Comparison of ENCODE assay signal across 1 cellular context in genomic region chr19:5948697-5949564, GRCh38.
TF ChIP-seq lines count a peak whose summit lies in the region.

No MANE protein-coding gene starts in this region.

TF ChIP-seq in GM23338, 12 proteins besides CTCF, POLR2A, EP300 and RAD21:
- TF ChIP-seq ZNF462 (CRISPR knock-in tag; IDR thresholded peaks at IDR 0.05) = no peak
- no peak for TF ChIP-seq ETS1 (IDR thresholded peaks at IDR 0.05)
- TF ChIP-seq ZNF331 (CRISPR knock-in tag; IDR thresholded peaks at IDR 0.05; ENCODE audit: low read depth) = no peak
- TF ChIP-seq EZH2 (IDR thresholded peaks at IDR 0.05; ENCODE audit: low read depth, unreplicated experiment) = no peak
- no peak for TF ChIP-seq POLR2AphosphoS5 (IDR thresholded peaks at IDR 0.05; ENCODE audit: low read depth)
- TF ChIP-seq EZH2phosphoT487 (IDR thresholded peaks at IDR 0.05; ENCODE audit: unreplicated experiment) = no peak
- TF ChIP-seq REST (IDR thresholded peaks at IDR 0.05; ENCODE audit: unreplicated experiment) = no peak
- TF ChIP-seq STAT1 (IDR thresholded peaks at IDR 0.05; ENCODE audit: unreplicated experiment) = no peak
- TF ChIP-seq ZNF114 (CRISPR knock-in tag; IDR thresholded peaks at IDR 0.05) = no peak
- no peak for TF ChIP-seq JUNB (IDR thresholded peaks at IDR 0.05; ENCODE audit: unreplicated experiment)
- TF ChIP-seq NANOG (IDR thresholded peaks at IDR 0.05; ENCODE audit: borderline replicate concordance) = no peak
- no peak for TF ChIP-seq CREB1 (CRISPR knock-in tag; IDR thresholded peaks at IDR 0.05; ENCODE audit: low read depth)
TF ChIP-seq in GM23338: peak in this region for 0.
